8 cellular contexts compared by ENCODE assay signal in the genomic region with DNA sequence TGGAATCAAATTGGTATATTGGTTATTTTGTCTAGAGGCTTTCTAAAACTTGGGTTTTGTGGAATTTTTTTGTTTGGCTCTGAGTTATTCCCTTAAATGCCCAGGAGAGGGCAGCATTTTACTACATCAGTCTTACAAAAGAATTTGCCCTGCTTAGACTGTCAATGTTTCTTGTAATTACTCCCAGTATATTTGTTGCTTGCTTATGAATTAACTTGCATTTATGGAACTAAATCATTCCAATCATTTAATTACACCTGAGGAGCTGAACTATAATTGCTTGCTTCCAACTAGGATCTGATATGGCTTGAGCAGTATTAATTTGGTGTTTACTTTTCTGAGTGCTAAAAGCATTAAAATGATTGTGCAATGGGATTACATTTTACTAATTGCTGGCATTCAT.
DNase-seq lines count a peak whose midpoint lies in the region; ATAC-seq, FAIRE-seq and TF ChIP-seq lines count a peak whose summit lies in the region.

No MANE protein-coding gene starts in this region.

- FAIRE-seq in A204.1 (lab: Jason Lieb, UNC) = peak; percentile 97

- no peak overlapping the region for H3K4me3 ChIP-seq in GM12864 (ENCODE audit: low read depth, low read length)

- DNase-seq in GM12864 (ENCODE audit: low read depth) (no peak), NCI-H1092 treated with DMSO at 0.1 percent for 48 hours (lab: John Stamatoyannopoulos, UW) (peak; percentile 77), SW480 (ENCODE audit: low spot score) (peak; percentile 56), globus pallidus (ENCODE audit: low spot score) (peak; percentile 37), smooth muscle cell of the brain vasculature (ENCODE audit: low read depth, low spot score) (peak; percentile 18)

- TF ChIP-seq CTCF in GM12864 (IDR thresholded peaks at IDR 0.05; ENCODE audit: low read depth, low read length, missing control alignments) = peak; percentile 50

- ATAC-seq in GM21526 (IDR thresholded peaks at IDR 0.05; ENCODE audit: low FRiP score, unreplicated experiment) (no peak), HG03520 (IDR thresholded peaks at IDR 0.05; ENCODE audit: unreplicated experiment) (no peak)
